ENCODE assay signal across 26 cellular contexts in genomic region chr14:29603721-29604120, GRCh38.
"Had no signal": no experiment of that assay in that cellular context is flagged by ENCODE, and none has a peak within 500 bp of the region (broad histone marks: within the 10 kb centered on the region; RNA-seq: fewer than 3 reads in every experiment).

No MANE protein-coding gene starts in this region.

- DNase-seq: hypothalamus; immature natural killer cell; kidney; left colon; left lung; lower lobe of right lung; mesendoderm; mucosa of descending colon; naive thymus-derived CD4-positive, alpha-beta T cell; pancreas; posterior cingulate gyrus; retina; right cardiac atrium; stimulated activated CD4-positive, alpha-beta T cell treated with anti-CD3 and anti-CD28 coated beads, Interleukin-12 subunit alpha, Interleukin-12 subunit beta, amount 100 ng/mL, for 4 hours; stimulated activated CD4-positive, alpha-beta T cell treated with anti-CD3 and anti-CD28 coated beads, Interleukin-15, amount 100 ng/mL, for 24 hours; stimulated activated CD4-positive, alpha-beta T cell treated with anti-CD3 and anti-CD28 coated beads, Interleukin-2, amount 100 ng/mL, for 24 hours; stimulated activated CD4-positive, alpha-beta T cell treated with anti-CD3 and anti-CD28 coated beads, Interleukin-4, amount 100 ng/mL, for 1 hour; stimulated activated naive B cell treated with anti-CD40 and anti-IgM and Interleukin-4, amounts not matched to agents 10 μg/mL and 1 μg/mL and 100 μg/mL, for 72 hours; stimulated activated naive CD8-positive, alpha-beta T cell treated with anti-CD3 and anti-CD28 coated beads, Interleukin-15, Interleukin-2, amounts not matched to agents 100 U/mL and 50 U/mL, for 24 hours; stomach; testis; thyroid gland; transverse colon; upper lobe of left lung had no signal

- ATAC-seq: left colon; left lung; lower lobe of right lung; mucosa of descending colon; naive thymus-derived CD4-positive, alpha-beta T cell; natural killer cell treated with Interleukin-12 subunit alpha and Interleukin-12 subunit beta and Interleukin-15 and Interleukin-18, amount 100 ng/mL, for 72 hours; pancreas; right cardiac atrium; sciatic nerve; stimulated activated naive B cell treated with anti-CD40 and anti-IgM and Interleukin-4, amounts not matched to agents 10 μg/mL and 1 μg/mL and 100 μg/mL, for 72 hours; stimulated activated naive CD8-positive, alpha-beta T cell treated with anti-CD3 and anti-CD28 coated beads, Interleukin-15, Interleukin-2, amounts not matched to agents 100 U/mL and 50 U/mL, for 24 hours had no signal
